In genomic region chr2:143949121-143949848, GRCh38 we compare ENCODE assay signal across 16 cellular contexts.
DNase-seq lines count a peak whose midpoint lies in the region; ATAC-seq and TF ChIP-seq lines count a peak whose summit lies in the region.
"Had no signal": no experiment of that assay in that cellular context is flagged by ENCODE, and none has a peak within 500 bp of the region (broad histone marks: within the 10 kb centered on the region; RNA-seq: fewer than 3 reads in every experiment).

No MANE protein-coding gene starts in this region.

- POLR2A ChIA-PET in CD8-positive, alpha-beta T cell (lab: Charles Lee), result no interaction called here

- H3K27me3 ChIP-seq in CD8-positive, alpha-beta T cell (ENCODE audit: insufficient read depth, low read length), result no peaks in the 10 kb centered on the region

- H3K4me1 ChIP-seq in CD8-positive, alpha-beta T cell (ENCODE audit: insufficient read depth, low read length), result no peaks in the 10 kb centered on the region

- CTCF ChIA-PET in CD8-positive, alpha-beta T cell (lab: Charles Lee), result no interaction called here

- no peak overlapping the region for H3K4me3 ChIP-seq in choroid plexus epithelial cell (ENCODE audit: low read depth, low read length)
- H3K4me3 ChIP-seq in CD8-positive, alpha-beta T cell (ENCODE audit: low read depth, low read length), result no peak overlapping the region

- intact Hi-C loops in CD8-positive, alpha-beta T cell (cut with DNase I, micrococcal nuclease), result no loop called here

- H3K9me3 ChIP-seq in CD8-positive, alpha-beta T cell (ENCODE audit: low read length), result no peaks in the 10 kb centered on the region

- no peak overlapping the region for H3K27ac ChIP-seq in CD8-positive, alpha-beta T cell (ENCODE audit: low read depth, low read length)

- DNase-seq in choroid plexus epithelial cell (ENCODE audit: low read depth), result peak; percentile 43
- peak; percentile 38 for DNase-seq in superior temporal gyrus (ENCODE audit: extremely low spot score)
- no peak for DNase-seq in mucosa of gallbladder (ENCODE audit: low spot score)
- DNase-seq in 8988T, result no peak
- no peak for DNase-seq in CD8-positive, alpha-beta T cell
- DNase-seq: activated CD8-positive, alpha-beta T cell treated with anti-CD3 and anti-CD28 coated beads for 36 hours; CD4-positive, CD25-positive, alpha-beta regulatory T cell; effector CD8-positive, alpha-beta T cell; GDM1; glutamatergic neuron; left cardiac atrium; Right ventricle myocardium superior had no signal

- H3K4me3 Mint-ChIP-seq in CD8-positive, alpha-beta T cell, result no peak overlapping the region
- H3K4me3 Mint-ChIP-seq: activated CD8-positive, alpha-beta T cell treated with anti-CD3 and anti-CD28 coated beads for 36 hours; CD4-positive, CD25-positive, alpha-beta regulatory T cell; nephron had no signal

- H3K27ac Mint-ChIP-seq in CD8-positive, alpha-beta T cell, result no peak overlapping the region
- H3K27ac Mint-ChIP-seq: activated CD8-positive, alpha-beta T cell treated with anti-CD3 and anti-CD28 coated beads for 36 hours; CD4-positive, CD25-positive, alpha-beta regulatory T cell had no signal

- H3K36me3 Mint-ChIP-seq in CD8-positive, alpha-beta T cell, result peaks cover 43% of the 10 kb centered on the region

- peak; percentile 70 for ATAC-seq in GM21360 (IDR thresholded peaks at IDR 0.05; ENCODE audit: unreplicated experiment)
- peak; percentile 79 for ATAC-seq in HG03095 (IDR thresholded peaks at IDR 0.05; ENCODE audit: unreplicated experiment)
- no peak for ATAC-seq in CD8-positive, alpha-beta T cell
- ATAC-seq: activated CD8-positive, alpha-beta T cell treated with anti-CD3 and anti-CD28 coated beads for 36 hours; left cardiac atrium; sciatic nerve had no signal

- no peaks in the 10 kb centered on the region for H3K36me3 ChIP-seq in CD8-positive, alpha-beta T cell (ENCODE audit: insufficient read depth, low read length)

- no peak for TF ChIP-seq CTCF in choroid plexus epithelial cell (conservative IDR thresholded peaks at IDR 0.05; ENCODE audit: low read depth, low read length)
- TF ChIP-seq CTCF in CD8-positive, alpha-beta T cell (IDR thresholded peaks at IDR 0.05), result no peak

- no peaks in the 10 kb centered on the region for H3K4me1 Mint-ChIP-seq in CD8-positive, alpha-beta T cell (ENCODE audit: low read depth)
- H3K4me1 Mint-ChIP-seq: CD4-positive, CD25-positive, alpha-beta regulatory T cell had no signal

- peaks cover 4% of the 10 kb centered on the region for H3K27me3 Mint-ChIP-seq in CD8-positive, alpha-beta T cell (ENCODE audit: low read depth)
- H3K27me3 Mint-ChIP-seq: activated CD8-positive, alpha-beta T cell treated with anti-CD3 and anti-CD28 coated beads for 36 hours; CD4-positive, CD25-positive, alpha-beta regulatory T cell had no signal

- no peaks in the 10 kb centered on the region for H3K9me3 Mint-ChIP-seq in CD8-positive, alpha-beta T cell
- H3K9me3 Mint-ChIP-seq: activated CD8-positive, alpha-beta T cell treated with anti-CD3 and anti-CD28 coated beads for 36 hours; CD4-positive, CD25-positive, alpha-beta regulatory T cell; nephron had no signal

Comparison
In these comparisons a context has a peak if more than half of its experiments do, and no peak if none do; other contexts are left out.
1. DNase-seq: peak in choroid plexus epithelial cell (single experiment) and superior temporal gyrus (single experiment); none in mucosa of gallbladder (single experiment), 8988T (single experiment) and CD8-positive, alpha-beta T cell (0 of 7).